ENCODE assay signal across 9 cellular contexts in the genomic region with DNA sequence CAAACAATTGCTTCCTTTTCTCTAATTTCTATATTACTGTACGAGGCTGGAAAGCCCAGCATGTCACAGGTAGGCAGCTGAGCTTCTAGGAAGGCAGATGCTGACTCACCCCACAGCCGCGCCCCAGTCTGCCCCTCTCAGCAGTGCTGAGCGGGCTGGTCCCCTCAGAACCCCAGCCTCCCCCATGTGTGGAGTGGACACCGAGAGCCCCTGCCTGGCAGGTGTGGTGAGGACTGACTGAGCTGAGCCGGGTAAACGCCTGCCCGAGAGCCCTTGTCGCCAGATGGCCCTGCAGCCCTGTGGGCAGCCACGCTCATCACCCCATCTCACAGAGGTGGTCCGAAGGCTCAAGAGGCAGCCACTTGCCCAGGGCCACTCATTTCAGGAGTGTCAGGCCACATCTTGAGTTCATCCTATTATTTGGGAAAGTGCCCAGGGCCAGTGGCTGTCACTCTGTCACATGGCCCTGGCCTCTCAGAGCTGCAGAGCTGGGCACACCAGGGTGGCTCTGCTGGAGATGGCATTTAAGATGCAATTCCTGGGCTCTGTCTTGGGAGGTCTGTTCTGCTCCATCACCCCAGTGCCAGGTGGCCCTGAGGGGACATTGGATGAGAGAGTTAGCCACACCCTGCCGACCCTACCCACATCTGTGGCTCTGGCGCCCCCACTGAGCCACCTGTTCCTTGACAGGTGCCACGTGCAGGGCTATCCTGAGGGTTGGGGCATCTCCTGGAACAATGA. TPM values are rescaled to one million over a fixed set of nuclear protein-coding genes. Genes with fewer than 3 reads are reported as not detected.
A peak's percentile ranks its signal among the peaks of the same experiment; 100 is the strongest.
DNase-seq lines count a peak whose midpoint lies in the region; ATAC-seq and TF ChIP-seq lines count a peak whose summit lies in the region.
"Had no signal": no experiment of that assay in that cellular context is flagged by ENCODE, and none has a peak within 500 bp of the region (broad histone marks: within the 10 kb centered on the region; RNA-seq: fewer than 3 reads in every experiment).

No MANE protein-coding gene starts in this region.

- POLR2A ChIA-PET in activated CD4-positive, alpha-beta T cell treated with anti-CD3 and anti-CD28 coated beads for 36 hours (lab: Charles Lee), result interaction anchor here (0.6 kb wide), 1 partner anchor 111 kb away, joined by 10 read pairs; no protein-coding TSS in a partner anchor
- POLR2A ChIA-PET in activated CD8-positive, alpha-beta T cell treated with anti-CD3 and anti-CD28 coated beads, Interleukin-2, amount 10 ng/mL, durations not matched to agents 7 days and 5 days (lab: Charles Lee), result interaction anchor here (0.6 to 2.2 kb wide), 5 partner anchors 11 to 44 kb away, joined by 3 to 9 read pairs (median 3); partner anchors contain the start of genes CARD19 and NINJ1

- H3K36me3 Mint-ChIP-seq in activated CD4-positive, alpha-beta T cell treated with anti-CD3 and anti-CD28 coated beads for 36 hours (ENCODE audit: low read depth), result peaks cover 28% of the 10 kb centered on the region
- peaks cover 51% of the 10 kb centered on the region for H3K36me3 Mint-ChIP-seq in activated CD8-positive, alpha-beta T cell treated with anti-CD3 and anti-CD28 coated beads, Interleukin-2, amount 10 ng/mL, durations not matched to agents 7 days and 5 days (ENCODE audit: low read depth)

- no peak overlapping the region for H3K4me3 ChIP-seq in left ventricle myocardium inferior

- no peak overlapping the region for H3K4me3 Mint-ChIP-seq in activated CD4-positive, alpha-beta T cell treated with anti-CD3 and anti-CD28 coated beads for 36 hours
- H3K4me3 Mint-ChIP-seq in activated CD8-positive, alpha-beta T cell treated with anti-CD3 and anti-CD28 coated beads, Interleukin-2, amount 10 ng/mL, durations not matched to agents 7 days and 5 days, result no peak overlapping the region

- peak; percentile 81 for DNase-seq in activated CD4-positive, alpha-beta T cell treated with anti-CD3 and anti-CD28 coated beads for 36 hours
- DNase-seq in activated CD4-positive, alpha-beta T cell treated with anti-CD3 and anti-CD28 coated beads for 1 hour, result no peak
- DNase-seq in activated CD8-positive, alpha-beta T cell treated with anti-CD3 and anti-CD28 coated beads, Interleukin-2, amount 10 ng/mL, durations not matched to agents 7 days and 5 days, result no peak
- peak; percentile 16 for DNase-seq in left ventricle myocardium inferior
- DNase-seq in stimulated activated naive CD8-positive, alpha-beta T cell treated with anti-CD3 and anti-CD28 coated beads, Interleukin-15, Interleukin-2, amounts not matched to agents 100 U/mL and 50 U/mL, for 24 hours, result peak; percentile 53
- DNase-seq in HPDE6-E6E7 (ENCODE audit: extremely low spot score), result no peak

- CTCF ChIA-PET in activated CD4-positive, alpha-beta T cell treated with anti-CD3 and anti-CD28 coated beads for 36 hours (lab: Charles Lee), result interaction anchor here (0.5 to 6.9 kb wide), 47 partner anchors 7 to 458 kb away, joined by 3 to 40 read pairs (median 4); partner anchors contain the start of genes FAM120AOS, FGD3 and NINJ1
- CTCF ChIA-PET in activated CD8-positive, alpha-beta T cell treated with anti-CD3 and anti-CD28 coated beads, Interleukin-2, amount 10 ng/mL, durations not matched to agents 7 days and 5 days (lab: Charles Lee), result interaction anchor here (0.6 to 4.5 kb wide), 55 partner anchors 10 to 458 kb away, joined by 3 to 57 read pairs (median 5); partner anchors contain the start of genes CARD19, FAM120AOS and NINJ1

- H3K27ac Mint-ChIP-seq in activated CD4-positive, alpha-beta T cell treated with anti-CD3 and anti-CD28 coated beads for 36 hours, result peak overlapping the region; percentile 80
- H3K27ac Mint-ChIP-seq in activated CD8-positive, alpha-beta T cell treated with anti-CD3 and anti-CD28 coated beads, Interleukin-2, amount 10 ng/mL, durations not matched to agents 7 days and 5 days, result no peak overlapping the region

- H3K9me3 Mint-ChIP-seq in activated CD4-positive, alpha-beta T cell treated with anti-CD3 and anti-CD28 coated beads for 36 hours (ENCODE audit: low read depth), result peaks cover 11% of the 10 kb centered on the region
- H3K9me3 Mint-ChIP-seq in activated CD8-positive, alpha-beta T cell treated with anti-CD3 and anti-CD28 coated beads, Interleukin-2, amount 10 ng/mL, durations not matched to agents 7 days and 5 days (ENCODE audit: insufficient read depth), result peaks cover 16% of the 10 kb centered on the region

- TF ChIP-seq CTCF in left ventricle myocardium inferior (IDR thresholded peaks at IDR 0.05; ENCODE audit: borderline replicate concordance), result no peak

- peaks cover 47% of the 10 kb centered on the region for H3K36me3 ChIP-seq in left ventricle myocardium inferior

- peaks cover 10% of the 10 kb centered on the region for H3K9me3 ChIP-seq in left ventricle myocardium inferior (replicated peaks)

- intact Hi-C loops in activated CD4-positive, alpha-beta T cell treated with anti-CD3 and anti-CD28 coated beads for 36 hours (cut with DNase I, micrococcal nuclease), result loop anchor here (1.0 to 5.0 kb wide), 3 partner anchors 46 to 194 kb away; no protein-coding TSS in a partner anchor
- intact Hi-C loops in left ventricle myocardium inferior (cut with micrococcal nuclease), result no loop called here

- H3K4me1 ChIP-seq in left ventricle myocardium inferior, result peaks cover 12% of the 10 kb centered on the region

- no peaks in the 10 kb centered on the region for H3K27me3 ChIP-seq in left ventricle myocardium inferior (ENCODE audit: low read depth)

- no peaks in the 10 kb centered on the region for H3K27me3 Mint-ChIP-seq in activated CD4-positive, alpha-beta T cell treated with anti-CD3 and anti-CD28 coated beads for 36 hours
- H3K27me3 Mint-ChIP-seq in activated CD8-positive, alpha-beta T cell treated with anti-CD3 and anti-CD28 coated beads, Interleukin-2, amount 10 ng/mL, durations not matched to agents 7 days and 5 days (ENCODE audit: low read depth), result no peaks in the 10 kb centered on the region

- H3K4me1 Mint-ChIP-seq in activated CD4-positive, alpha-beta T cell treated with anti-CD3 and anti-CD28 coated beads for 36 hours, result peaks cover 49% of the 10 kb centered on the region
- H3K4me1 Mint-ChIP-seq in activated CD8-positive, alpha-beta T cell treated with anti-CD3 and anti-CD28 coated beads, Interleukin-2, amount 10 ng/mL, durations not matched to agents 7 days and 5 days (ENCODE audit: low read depth), result peaks cover 51% of the 10 kb centered on the region

- no peak overlapping the region for H3K27ac ChIP-seq in left ventricle myocardium inferior (replicated peaks)

- ATAC-seq in activated CD4-positive, alpha-beta T cell treated with anti-CD3 and anti-CD28 coated beads for 36 hours, result peak; percentile 92
- peak; percentile 48 for ATAC-seq in activated CD8-positive, alpha-beta T cell treated with anti-CD3 and anti-CD28 coated beads, Interleukin-2, amount 10 ng/mL, durations not matched to agents 7 days and 5 days
- ATAC-seq in stimulated activated naive CD8-positive, alpha-beta T cell treated with anti-CD3 and anti-CD28 coated beads, Interleukin-15, Interleukin-2, amounts not matched to agents 100 U/mL and 50 U/mL, for 24 hours, result peak; percentile 81
- no peak for ATAC-seq in GM19324 (IDR thresholded peaks at IDR 0.05; ENCODE audit: low FRiP score, unreplicated experiment)
- ATAC-seq in GM18867 (IDR thresholded peaks at IDR 0.05; ENCODE audit: unreplicated experiment), result no peak

RNA-seq across cellular contexts. Expression of gene CARD19, which starts 12.5 kb away (rescaled TPM):
- total RNA-seq in activated CD4-positive, alpha-beta T cell treated with anti-CD3 and anti-CD28 coated beads for 36 hours, result 10 to 100 TPM; 39.6 to 44.4 TPM
- total RNA-seq in activated CD8-positive, alpha-beta T cell treated with anti-CD3 and anti-CD28 coated beads, Interleukin-2, amount 10 ng/mL, durations not matched to agents 7 days and 5 days, result 10 to 100 TPM; 51.7 to 55.4 TPM
- 35.8 TPM for total RNA-seq in left ventricle myocardium inferior

RNA-seq across cellular contexts. Expression of gene NINJ1, which starts 25.6 kb away (rescaled TPM):
- total RNA-seq in activated CD4-positive, alpha-beta T cell treated with anti-CD3 and anti-CD28 coated beads for 36 hours, result 100 to 1,000 TPM in 1 of 2 experiments, 10 to 100 TPM in 1; 77.4 to 108 TPM
- 10 to 100 TPM; 20.8 to 21.1 TPM for total RNA-seq in activated CD8-positive, alpha-beta T cell treated with anti-CD3 and anti-CD28 coated beads, Interleukin-2, amount 10 ng/mL, durations not matched to agents 7 days and 5 days
- 53.7 TPM for total RNA-seq in left ventricle myocardium inferior

RNA-seq across cellular contexts. Expression of gene SUSD3, which starts 50.0 kb away (rescaled TPM):
- 10 to 100 TPM; 51.4 to 57.9 TPM for total RNA-seq in activated CD4-positive, alpha-beta T cell treated with anti-CD3 and anti-CD28 coated beads for 36 hours
- 10 to 100 TPM; 57.9 to 59.6 TPM for total RNA-seq in activated CD8-positive, alpha-beta T cell treated with anti-CD3 and anti-CD28 coated beads, Interleukin-2, amount 10 ng/mL, durations not matched to agents 7 days and 5 days
- total RNA-seq in left ventricle myocardium inferior, result 0.60 TPM
- total RNA-seq: A673 had no signal

Comparison
In these comparisons a context has a peak if more than half of its experiments do, and no peak if none do; other contexts are left out.
1. DNase-seq: peak in activated CD4-positive, alpha-beta T cell treated with anti-CD3 and anti-CD28 coated beads for 36 hours (single experiment), left ventricle myocardium inferior (single experiment) and stimulated activated naive CD8-positive, alpha-beta T cell treated with anti-CD3 and anti-CD28 coated beads, Interleukin-15, Interleukin-2, amounts not matched to agents 100 U/mL and 50 U/mL, for 24 hours (single experiment); none in activated CD4-positive, alpha-beta T cell treated with anti-CD3 and anti-CD28 coated beads for 1 hour (single experiment), activated CD8-positive, alpha-beta T cell treated with anti-CD3 and anti-CD28 coated beads, Interleukin-2, amount 10 ng/mL, durations not matched to agents 7 days and 5 days (single experiment) and HPDE6-E6E7 (single experiment).
2. ATAC-seq: peak in activated CD4-positive, alpha-beta T cell treated with anti-CD3 and anti-CD28 coated beads for 36 hours (single experiment), activated CD8-positive, alpha-beta T cell treated with anti-CD3 and anti-CD28 coated beads, Interleukin-2, amount 10 ng/mL, durations not matched to agents 7 days and 5 days (single experiment) and stimulated activated naive CD8-positive, alpha-beta T cell treated with anti-CD3 and anti-CD28 coated beads, Interleukin-15, Interleukin-2, amounts not matched to agents 100 U/mL and 50 U/mL, for 24 hours (single experiment); none in GM19324 (single experiment) and GM18867 (single experiment).
3. RNA of gene SUSD3, which starts 50.0 kb away (total RNA-seq): 57.9 to 59.6 TPM in activated CD8-positive, alpha-beta T cell treated with anti-CD3 and anti-CD28 coated beads, Interleukin-2, amount 10 ng/mL, durations not matched to agents 7 days and 5 days and 51.4 to 57.9 TPM in activated CD4-positive, alpha-beta T cell treated with anti-CD3 and anti-CD28 coated beads for 36 hours; 0.60 TPM in left ventricle myocardium inferior (single experiment); every median in the first group is over 10 times any median in the second.